ENCODE assay signal across 21 cellular contexts in the genomic region with DNA sequence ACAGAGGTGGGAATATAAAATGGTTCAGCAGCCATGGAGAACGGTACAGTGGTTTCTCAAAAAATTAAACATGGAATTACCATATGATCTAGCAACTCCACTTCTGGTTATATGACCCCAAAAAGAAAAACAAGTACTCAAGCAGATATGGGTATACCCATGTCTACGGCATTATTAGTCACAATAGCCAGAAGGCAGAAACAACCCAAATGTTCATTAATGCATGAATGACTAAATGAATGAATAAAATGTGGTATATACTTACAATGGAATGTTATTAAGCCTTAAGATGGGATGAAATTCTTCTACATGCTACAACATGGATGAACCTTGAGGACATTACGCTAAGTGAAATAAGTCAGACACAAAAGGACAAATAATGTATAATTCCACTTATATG.
DNase-seq lines count a peak whose midpoint lies in the region; ATAC-seq and TF ChIP-seq lines count a peak whose summit lies in the region.
"Had no signal": no experiment of that assay in that cellular context is flagged by ENCODE, and none has a peak within 500 bp of the region (broad histone marks: within the 10 kb centered on the region; RNA-seq: fewer than 3 reads in every experiment).

No MANE protein-coding gene starts in this region.

- POLR2A ChIA-PET in PC-3 (lab: Charles Lee; ENCODE audit: unreplicated experiment), result no interaction called here

- no peak overlapping the region for H3K4me3 ChIP-seq in PC-3 (ENCODE audit: low read length)
- H3K4me3 ChIP-seq in spleen, result no peak overlapping the region
- no peak overlapping the region for H3K4me3 ChIP-seq in stomach
- H3K4me3 ChIP-seq: GM23248 had no signal

- no TSS peak for BruUV-seq in PC-3 (replicated peaks; lab: Mats Ljungman, UMichigan)

- H3K4me1 ChIP-seq in PC-3 (ENCODE audit: insufficient read depth, low read length) (no peaks in the 10 kb centered on the region), spleen (peaks cover 0 to 23% (median 2%) of the 10 kb centered on the region in 6 donors), stomach (no peaks in the 10 kb centered on the region)

- TF ChIP-seq EP300 in stomach (IDR thresholded peaks at IDR 0.05), result no peak

- H3K79me2 ChIP-seq in PC-3 (ENCODE audit: low read length), result no peaks in the 10 kb centered on the region

- H3K27me3 ChIP-seq in PC-3 (ENCODE audit: low read length) (no peaks in the 10 kb centered on the region), spleen (replicated peaks in 1 of 7) (no peaks in the 10 kb centered on the region), stomach (no peaks in the 10 kb centered on the region)

- H4K20me1 ChIP-seq in PC-3 (ENCODE audit: low read length), result no peaks in the 10 kb centered on the region

- ATAC-seq in PC-3, result no peak
- ATAC-seq in HG02938 (IDR thresholded peaks at IDR 0.05; ENCODE audit: unreplicated experiment), result no peak
- ATAC-seq: Panc1 had no signal

- H3K36me3 ChIP-seq in PC-3 (ENCODE audit: low read depth, low read length), result no peaks in the 10 kb centered on the region
- H3K36me3 ChIP-seq in spleen, result no peaks in the 10 kb centered on the region
- H3K36me3 ChIP-seq in stomach, result no peaks in the 10 kb centered on the region

- TF ChIP-seq CTCF in PC-3 (conservative IDR thresholded peaks at IDR 0.05; ENCODE audit: low read depth, low read length) (no peak), spleen (IDR thresholded peaks at IDR 0.05 in 8 of 11, conservative IDR thresholded peaks at IDR 0.05 in 3 of 11) (no peak), stomach (IDR thresholded peaks at IDR 0.05) (no peak)

- intact Hi-C loops in PC-3 (cut with micrococcal nuclease), result no loop called here
- intact Hi-C loops in spleen (cut with DNase I; ENCODE audit: low total_unique reads), result no loop called here
- intact Hi-C loops in stomach (cut with DNase I; ENCODE audit: low total_unique reads), result no loop called here

- CTCF ChIA-PET in PC-3 (lab: Charles Lee), result no interaction called here

- DNase-seq in EH (ENCODE audit: low read depth), result peak; percentile 45
- peak; percentile 70 for DNase-seq in PC-3
- DNase-seq in epithelial cell of prostate (ENCODE audit: low read depth, low spot score), result peak; percentile 53
- peak; percentile 19 for DNase-seq in kidney tubule cell (ENCODE audit: low spot score)
- DNase-seq in spleen, result no peak
- no peak for DNase-seq in stomach
- DNase-seq: Calu3, DMS79 treated with DMSO at 0.1 percent for 48 hours, GM23248, H7, IMR-90, KG1, MM.1S, NCI-H1417, NCI-H1694, NCI-H2081, NCI-H2227 treated with DMSO at 0.1 percent for 48 hours, NCI-H69, SK-N-SH had no signal

- WGBS in spleen, 5 donors, result 83 to 97% (median 95%) methylated on average over 3 of the region's 3 CpGs
- WGBS in stomach, 5 donors, result 80 to 94% (median 92%) methylated on average over 3 of the region's 3 CpGs

- no peaks in the 10 kb centered on the region for H3K9me2 ChIP-seq in PC-3 (replicated peaks; ENCODE audit: low read length)
- H3K9me2 ChIP-seq: SK-N-SH had no signal

- H3K9ac ChIP-seq in PC-3 (ENCODE audit: low read length), result no peak overlapping the region
- H3K9ac ChIP-seq: GM23248, SK-N-SH had no signal

- TF ChIP-seq POLR2A in spleen (IDR thresholded peaks at IDR 0.05), result no peak
- no peak for TF ChIP-seq POLR2A in stomach (IDR thresholded peaks at IDR 0.05)

- H3K9me3 ChIP-seq in PC-3 (ENCODE audit: low read length), result no peaks in the 10 kb centered on the region
- H3K9me3 ChIP-seq in spleen, result no peaks in the 10 kb centered on the region
- no peaks in the 10 kb centered on the region for H3K9me3 ChIP-seq in stomach
- H3K9me3 ChIP-seq: SK-N-SH had no signal

- no peak overlapping the region for H3K27ac ChIP-seq in PC-3 (ENCODE audit: low read length)
- H3K27ac ChIP-seq in epithelial cell of prostate, result peak overlapping the region; percentile 46
- no peak overlapping the region for H3K27ac ChIP-seq in spleen
- H3K27ac ChIP-seq in stomach, result no peak overlapping the region
- H3K27ac ChIP-seq: GM23248 had no signal

- no peaks in the 10 kb centered on the region for H3F3A ChIP-seq in PC-3 (ENCODE audit: low read length, unreplicated experiment)

- H3K4me2 ChIP-seq in PC-3 (ENCODE audit: low read length), result no peak overlapping the region
- H3K4me2 ChIP-seq: SK-N-SH had no signal

- no peak overlapping the region for H2AFZ ChIP-seq in PC-3 (ENCODE audit: low read length)
- H2AFZ ChIP-seq: GM23248 had no signal

Comparison
In these comparisons a context has a peak if more than half of its experiments do, and no peak if none do; other contexts are left out.
1. DNase-seq: peak in EH (single experiment), PC-3 (single experiment), epithelial cell of prostate (single experiment) and kidney tubule cell (single experiment); none in spleen (single experiment) and stomach (single experiment).